ENCODE assay signal across 1 cellular context in genomic region chr15:43329222-43329959, GRCh38.
TF ChIP-seq lines count a peak whose summit lies in the region.

No MANE protein-coding gene starts in this region.

TF ChIP-seq in H1, 55 proteins besides CTCF, POLR2A, EP300 and RAD21:
- TF ChIP-seq MAX (IDR thresholded peaks at IDR 0.05): no peak
- TF ChIP-seq HDAC2 (IDR thresholded peaks at IDR 0.05; ENCODE audit: borderline replicate concordance in 1 of 2, low read depth in 2 of 2, low read length in 2 of 2): 0 out of 4 replicates have a peak, but pooled peaks of 1 of the 2 experiments have one; percentile 0
- TF ChIP-seq KDM1A (IDR thresholded peaks at IDR 0.05; ENCODE audit: borderline replicate concordance, low read length): no peak
- peak; percentile 42; the same call in 1 of the 2 replicates for TF ChIP-seq CREB1 (IDR thresholded peaks at IDR 0.05)
